In genomic region chr2:73233932-73234832, GRCh38 we compare ENCODE assay signal across 8 cellular contexts. TPM values are rescaled to one million over a fixed set of nuclear protein-coding genes. Genes with fewer than 3 reads are reported as not detected.
DNase-seq lines count a peak whose midpoint lies in the region; ATAC-seq and TF ChIP-seq lines count a peak whose summit lies in the region.

CCT7 (plus strand) TSS chr2:73234308; CDS start chr2:73234379, 71 bp downstream.

- H4K20me1 ChIP-seq in mammary epithelial cell (ENCODE audit: insufficient read depth, low read length) (peaks cover 12% of the 10 kb centered on the region), smooth muscle cell (ENCODE audit: low read depth) (peaks cover 47% of the 10 kb centered on the region)

- WGBS in mammary epithelial cell (ENCODE audit: low coverage, missing lambda C conversion rate): 1% methylated on average over 23 of the region's 69 CpGs
- under 1% methylated on average over 65 of the region's 69 CpGs for WGBS in smooth muscle cell (ENCODE audit: low lambda C conversion rate)

- TSS peak; percentile 67 for BruUV-seq in mammary epithelial cell (replicated peaks; lab: Mats Ljungman, UMichigan)

- H3K4me1 ChIP-seq in mammary epithelial cell (ENCODE audit: insufficient read depth, low read length) (peaks cover 19% of the 10 kb centered on the region), smooth muscle cell (ENCODE audit: low read depth) (peaks cover 14% of the 10 kb centered on the region)

- CTCF ChIA-PET in AG04450 (lab: Charles Lee) (interaction anchor here (0.5 to 1.6 kb wide), 3 partner anchors 21 to 57 kb away, joined by 3 to 11 read pairs (median 5); no protein-coding TSS in a partner anchor), mammary epithelial cell (lab: Charles Lee; ENCODE audit: low non-redundant PET) (no interaction called here)

- H3K9me3 ChIP-seq in AG04450 (ENCODE audit: control insufficient read depth, insufficient read depth, low read length) (no peaks in the 10 kb centered on the region), mammary epithelial cell (replicated peaks; ENCODE audit: insufficient read depth, low read length) (no peaks in the 10 kb centered on the region), smooth muscle cell (replicated peaks; ENCODE audit: low read depth) (no peaks in the 10 kb centered on the region)

- H3K9ac ChIP-seq in mammary epithelial cell (ENCODE audit: insufficient read depth, low read length): peak within 1 kb of the TSS; percentile 95
- peak within 1 kb of the TSS; percentile 88 for H3K9ac ChIP-seq in smooth muscle cell (ENCODE audit: low read depth)

- TF ChIP-seq CTCF in AG04450 (IDR thresholded peaks at IDR 0.05; ENCODE audit: low read depth, low read length): no peak
- TF ChIP-seq CTCF in WI38 (IDR thresholded peaks at IDR 0.05; ENCODE audit: low read depth, low read length): no peak
- no peak for TF ChIP-seq CTCF in mammary epithelial cell (conservative IDR thresholded peaks at IDR 0.05 in 1 of 2, IDR thresholded peaks at IDR 0.05 in 1 of 2; ENCODE audit: extremely low read depth in 1 of 2, insufficient read depth in 1 of 2, low read depth in 1 of 2, low read length in 2 of 2)
- TF ChIP-seq CTCF in smooth muscle cell (IDR thresholded peaks at IDR 0.05; ENCODE audit: borderline replicate concordance, insufficient read depth, poor library complexity, severe bottlenecking): no peak

- peak within 1 kb of the TSS; percentile 79 for H3K27ac ChIP-seq in AG04450 (ENCODE audit: low read depth, low read length)
- H3K27ac ChIP-seq in mammary epithelial cell (ENCODE audit: insufficient read depth, low read depth, low read length): peak within 1 kb of the TSS; percentile 66
- H3K27ac ChIP-seq in smooth muscle cell (ENCODE audit: low read depth): peak within 1 kb of the TSS; percentile 81

- intact Hi-C loops in mammary epithelial cell (cut with micrococcal nuclease): loop anchor here (1.0 to 5.0 kb wide), 2 partner anchors 10 to 122 kb away; partner anchors contain the start of gene RAB11FIP5

- H3K27me3 ChIP-seq in AG04450 (ENCODE audit: control insufficient read depth, insufficient read depth, low read length) (no peaks in the 10 kb centered on the region), mammary epithelial cell (ENCODE audit: insufficient read depth, low read length) (no peaks in the 10 kb centered on the region), smooth muscle cell (ENCODE audit: low read depth) (no peaks in the 10 kb centered on the region)

- DNase-seq in AG04450 (ENCODE audit: low read depth, low spot score): peak; percentile 67
- DNase-seq in NCI-H2227 treated with DMSO at 0.1 percent for 48 hours (lab: John Stamatoyannopoulos, UW): peak; percentile 94
- peak; percentile 89 for DNase-seq in mammary epithelial cell
- peak; percentile 85 for DNase-seq in iPS-NIHi7 (ENCODE audit: extremely low spot score)
- DNase-seq in smooth muscle cell (lab: John Stamatoyannopoulos, UW; ENCODE audit: unreplicated experiment): peak; percentile 77

- peak within 1 kb of the TSS; percentile 94 for H3K4me3 ChIP-seq in AG04450 (ENCODE audit: low read depth, low read length)
- H3K4me3 ChIP-seq in WI38 (ENCODE audit: low read depth, low read length): peak within 1 kb of the TSS; percentile 93
- peak within 1 kb of the TSS; percentile 83 to 99 (median 97) for H3K4me3 ChIP-seq in mammary epithelial cell (replicated peaks in 1 of 3; ENCODE audit: insufficient read depth in 1 of 3, low read depth in 2 of 3, low read length in 3 of 3)
- H3K4me3 ChIP-seq in smooth muscle cell: peak within 1 kb of the TSS; percentile 96

- dilution Hi-C loops in mammary epithelial cell (cut with HindIII; ENCODE audit: low sequenced_read_pairs): no loop called here

- H3F3A ChIP-seq in smooth muscle cell (ENCODE audit: low read depth): peaks cover 10% of the 10 kb centered on the region

- H3K36me3 ChIP-seq in mammary epithelial cell (ENCODE audit: insufficient read depth, low read length): peaks cover under 1% of the 10 kb centered on the region
- no peaks in the 10 kb centered on the region for H3K36me3 ChIP-seq in smooth muscle cell (ENCODE audit: low read depth)

- H2AFZ ChIP-seq in mammary epithelial cell (ENCODE audit: low read depth, low read length) (peak within 1 kb of the TSS; percentile 100), smooth muscle cell (ENCODE audit: low read depth) (peak within 1 kb of the TSS; percentile 96)

- ATAC-seq in GM18909 (IDR thresholded peaks at IDR 0.05; ENCODE audit: poor library complexity, unreplicated experiment): peak; percentile 66
- peak; percentile 62 for ATAC-seq in HG03159 (IDR thresholded peaks at IDR 0.05; ENCODE audit: unreplicated experiment)

- POLR2A ChIA-PET in AG04450 (lab: Yijun Ruan, JAX): interaction anchor here (0.5 to 2.8 kb wide), 17 partner anchors 10 to 503 kb away, joined by 3 to 14 read pairs (median 4); partner anchors contain the start of genes ALMS1, SFXN5 and TPRKB

- in situ Hi-C loops in mammary epithelial cell (cut with MboI; ENCODE audit: low sequenced_read_pairs in 2 of 2): no loop called here

- peaks cover 55% of the 10 kb centered on the region for H3K79me2 ChIP-seq in mammary epithelial cell (ENCODE audit: insufficient read depth, low read length)
- peaks cover 51% of the 10 kb centered on the region for H3K79me2 ChIP-seq in smooth muscle cell (ENCODE audit: low read depth)

- H3K4me2 ChIP-seq in mammary epithelial cell (ENCODE audit: insufficient read depth, low read depth, low read length) (peak within 1 kb of the TSS; percentile 100), smooth muscle cell (peak within 1 kb of the TSS; percentile 93)

RNA-seq across cellular contexts. Expression of gene CCT7, which starts in this region (rescaled TPM):
- polyA plus RNA-seq in AG04450 (2011; rRNA removed): 303 and 331 TPM in 2 replicates
- polyA minus RNA-seq in AG04450 (2011; rRNA and poly(A)+ RNA removed): 289 and 344 TPM in 2 replicates
- total RNA-seq in mammary epithelial cell: 100 to 1,000 TPM; 204 to 348 TPM
- 357 TPM for polyA plus RNA-seq in mammary epithelial cell
- 607 TPM for polyA minus RNA-seq in mammary epithelial cell
- 164 and 197 TPM in 2 replicates for total RNA-seq in smooth muscle cell
- polyA plus RNA-seq in smooth muscle cell: 212 and 225 TPM in 2 replicates

Comparison
In these comparisons a context has a peak if more than half of its experiments do, and no peak if none do; other contexts are left out.
1. Peak in every context shown above with its lines: DNase-seq, ATAC-seq, H3K4me3 ChIP-seq and H3K27ac ChIP-seq.